8 cellular contexts compared by ENCODE assay signal in genomic region chr19:17719730-17720486, GRCh38. TPM values are rescaled to one million over a fixed set of nuclear protein-coding genes. Genes with fewer than 3 reads are reported as not detected.
DNase-seq lines count a peak whose midpoint lies in the region; ATAC-seq and TF ChIP-seq lines count a peak whose summit lies in the region.

No MANE protein-coding gene starts in this region.

- H3K36me3 Mint-ChIP-seq in WTC11: peaks cover 15% of the 10 kb centered on the region
- peaks cover 58% of the 10 kb centered on the region for H3K36me3 Mint-ChIP-seq in dendritic cell treated with granulocyte-macrophage colony-stimulating factor and Interleukin-4, amounts not matched to agents 40 ng/mL and 50 ng/mL, for 4 days (ENCODE audit: low read depth)
- peaks cover 0 to 7% (median 0%) of the 10 kb centered on the region in 5 donors for H3K36me3 Mint-ChIP-seq in naive thymus-derived CD4-positive, alpha-beta T cell

- H3K27ac Mint-ChIP-seq in WTC11: peak overlapping the region; percentile 90
- peak overlapping the region; percentile 83 for H3K27ac Mint-ChIP-seq in dendritic cell treated with granulocyte-macrophage colony-stimulating factor and Interleukin-4, amounts not matched to agents 40 ng/mL and 50 ng/mL, for 4 days
- peak overlapping the region; percentile 54 to 96 (median 79) for H3K27ac Mint-ChIP-seq in naive thymus-derived CD4-positive, alpha-beta T cell

- DNase-seq in WTC11 (ENCODE audit: low spot score) (no peak), transverse colon (peak; percentile 65), GM20000 (ENCODE audit: low spot score) (no peak), pons (ENCODE audit: low spot score) (no peak)
- DNase-seq in naive thymus-derived CD4-positive, alpha-beta T cell: peak in 3 of 9 donors; percentile 11 to 45 (median 39)

- no peaks in the 10 kb centered on the region for H3K9me3 Mint-ChIP-seq in WTC11
- H3K9me3 Mint-ChIP-seq in dendritic cell treated with granulocyte-macrophage colony-stimulating factor and Interleukin-4, amounts not matched to agents 40 ng/mL and 50 ng/mL, for 4 days: no peaks in the 10 kb centered on the region
- H3K9me3 Mint-ChIP-seq in naive thymus-derived CD4-positive, alpha-beta T cell: no peaks in the 10 kb centered on the region

- WGBS in transverse colon (ENCODE audit: low coverage in 1 of 2), 2 donors: 4 to 20% methylated on average over 1 to 21 of the region's 39 CpGs

- peaks cover 27% of the 10 kb centered on the region for H3K4me1 Mint-ChIP-seq in WTC11
- peaks cover 85% of the 10 kb centered on the region for H3K4me1 Mint-ChIP-seq in dendritic cell treated with granulocyte-macrophage colony-stimulating factor and Interleukin-4, amounts not matched to agents 40 ng/mL and 50 ng/mL, for 4 days (ENCODE audit: low read depth)
- peaks cover 33 to 43% (median 39%) of the 10 kb centered on the region in 7 donors for H3K4me1 Mint-ChIP-seq in naive thymus-derived CD4-positive, alpha-beta T cell

- TF ChIP-seq CTCF in WTC11 (IDR thresholded peaks at IDR 0.05) (no peak), transverse colon (IDR thresholded peaks at IDR 0.05) (no peak), GM20000 (IDR thresholded peaks at IDR 0.05; ENCODE audit: extremely low read depth, missing control alignments) (no peak)

- H3K27me3 ChIP-seq in naive thymus-derived CD4-positive, alpha-beta T cell (ENCODE audit: control insufficient read depth in 2 of 2, insufficient read depth in 2 of 2, low read length in 2 of 2): no peaks in the 10 kb centered on the region
- no peaks in the 10 kb centered on the region for H3K27me3 ChIP-seq in transverse colon

- TF ChIP-seq EP300 in transverse colon (IDR thresholded peaks at IDR 0.05; ENCODE audit: low read depth): no peak

- peaks cover 0 to 22% (median 4%) of the 10 kb centered on the region in 3 experiments for H3K36me3 ChIP-seq in naive thymus-derived CD4-positive, alpha-beta T cell (ENCODE audit: control insufficient read depth in 2 of 3, insufficient read depth in 3 of 3, low read length in 3 of 3)
- peaks cover 0 to 7% (median 0%) of the 10 kb centered on the region in 4 donors for H3K36me3 ChIP-seq in transverse colon

- peaks cover 19 to 24% of the 10 kb centered on the region in 2 donors for H3K4me1 ChIP-seq in naive thymus-derived CD4-positive, alpha-beta T cell (ENCODE audit: control insufficient read depth in 2 of 2, insufficient read depth in 2 of 2, low read length in 2 of 2)
- peaks cover 19 to 46% (median 38%) of the 10 kb centered on the region in 4 donors for H3K4me1 ChIP-seq in transverse colon

- peak; percentile 8 for ATAC-seq in GM18502 (IDR thresholded peaks at IDR 0.05; ENCODE audit: poor library complexity, unreplicated experiment)
- peak; percentile 12 for ATAC-seq in HG03039 (IDR thresholded peaks at IDR 0.05; ENCODE audit: unreplicated experiment)
- peak; percentile 12 for ATAC-seq in WTC11
- peak; percentile 46 for ATAC-seq in naive thymus-derived CD4-positive, alpha-beta T cell

- peak overlapping the region; percentile 76 for H3K27ac ChIP-seq in naive thymus-derived CD4-positive, alpha-beta T cell (ENCODE audit: low read depth, low read length)
- H3K27ac ChIP-seq in transverse colon: peak overlapping the region; percentile 72 to 86 (median 82)

- CTCF ChIA-PET in WTC11 (lab: Charles Lee): interaction anchor here (0.5 to 3.3 kb wide), 8 partner anchors 13 to 295 kb away, joined by 3 to 17 read pairs (median 5); partner anchors contain the start of gene RPL18A
- CTCF ChIA-PET in naive thymus-derived CD4-positive, alpha-beta T cell (lab: Charles Lee): interaction anchor here (0.5 to 1.2 kb wide), 6 partner anchors 15 to 1678 kb away, joined by 3 to 4 read pairs (median 3); partner anchors contain the start of gene FCHO1

- H3K27me3 Mint-ChIP-seq in WTC11 (ENCODE audit: low read depth): no peaks in the 10 kb centered on the region
- H3K27me3 Mint-ChIP-seq in dendritic cell treated with granulocyte-macrophage colony-stimulating factor and Interleukin-4, amounts not matched to agents 40 ng/mL and 50 ng/mL, for 4 days: no peaks in the 10 kb centered on the region
- H3K27me3 Mint-ChIP-seq in naive thymus-derived CD4-positive, alpha-beta T cell: peaks cover 0 to 2% (median 0%) of the 10 kb centered on the region in 5 donors

- intact Hi-C loops in dendritic cell treated with granulocyte-macrophage colony-stimulating factor and Interleukin-4, amounts not matched to agents 40 ng/mL and 50 ng/mL, for 4 days (cut with micrococcal nuclease): loop anchor here (2.0 to 5.0 kb wide), 3 partner anchors 15 to 47 kb away; partner anchors contain the start of gene FCHO1
- intact Hi-C loops in naive thymus-derived CD4-positive, alpha-beta T cell (cut with micrococcal nuclease): loop anchor here (1.0 to 5.0 kb wide), 6 partner anchors 27 to 165 kb away; partner anchors contain the start of genes FCHO1 (in 2 of the 2), COLGALT1 (in 1 of the 2), RPL18A (in 1 of the 2) and UNC13A (in 1 of the 2)
- intact Hi-C loops in transverse colon (cut with DNase I; ENCODE audit: low total_unique reads): no loop called here

- no peak for TF ChIP-seq POLR2A in transverse colon (IDR thresholded peaks at IDR 0.05)

- peak overlapping the region; percentile 83 for H3K4me3 Mint-ChIP-seq in WTC11
- peak overlapping the region; percentile 96 for H3K4me3 Mint-ChIP-seq in dendritic cell treated with granulocyte-macrophage colony-stimulating factor and Interleukin-4, amounts not matched to agents 40 ng/mL and 50 ng/mL, for 4 days
- H3K4me3 Mint-ChIP-seq in naive thymus-derived CD4-positive, alpha-beta T cell: peak overlapping the region; percentile 84 to 93 (median 88)

- H3K4me3 ChIP-seq in naive thymus-derived CD4-positive, alpha-beta T cell (ENCODE audit: low read length): peak overlapping the region; percentile 71
- peak overlapping the region; percentile 75 to 97 (median 87) for H3K4me3 ChIP-seq in transverse colon

- in situ Hi-C loops in transverse colon (cut with MboI; ENCODE audit: low pct_ligation_motif_present in 1 of 4, low pct_unique_long_range_greater_than_20kb in 1 of 4, low sequenced_read_pairs in 3 of 4): loop anchor here in 1 of 4 donors (25.0 kb wide), 1 partner anchor 142 kb away; the partner anchor contains the start of genes RPL18A and SLC5A5

- no peaks in the 10 kb centered on the region for H3K9me3 ChIP-seq in naive thymus-derived CD4-positive, alpha-beta T cell (ENCODE audit: control insufficient read depth in 2 of 3, low read length in 3 of 3)
- no peaks in the 10 kb centered on the region for H3K9me3 ChIP-seq in transverse colon

- POLR2A ChIA-PET in WTC11 (lab: Charles Lee): interaction anchor here (0.9 to 1.3 kb wide), 2 partner anchors 22 to 31 kb away, joined by 4 read pairs; no protein-coding TSS in a partner anchor
- POLR2A ChIA-PET in naive thymus-derived CD4-positive, alpha-beta T cell (lab: Charles Lee): interaction anchor here (0.7 to 2.2 kb wide), 12 partner anchors 9 to 139 kb away, joined by 3 to 13 read pairs (median 6); partner anchors contain the start of genes FCHO1, JAK3 and RPL18A

TF ChIP-seq in WTC11, 78 proteins besides CTCF, POLR2A, EP300 and RAD21 (continues in another document):
- no peak for TF ChIP-seq ZNF423 (CRISPR knock-in tag; IDR thresholded peaks at IDR 0.05)
- no peak for TF ChIP-seq STAT6 (CRISPR knock-in tag; conservative IDR thresholded peaks at IDR 0.05; ENCODE audit: low read depth)
- TF ChIP-seq MYBL2 (CRISPR knock-in tag; IDR thresholded peaks at IDR 0.05): 0 out of 2 replicates have a peak, but pooled peaks have one; percentile 8
- TF ChIP-seq GRHL2 (CRISPR knock-in tag; IDR thresholded peaks at IDR 0.05; ENCODE audit: insufficient replicate concordance, severe bottlenecking): no peak
- no peak for TF ChIP-seq IRF2 (CRISPR knock-in tag; IDR thresholded peaks at IDR 0.05; ENCODE audit: borderline replicate concordance, low read depth)
- TF ChIP-seq RELA (CRISPR knock-in tag; IDR thresholded peaks at IDR 0.05; ENCODE audit: borderline replicate concordance): 0 out of 2 replicates have a peak, but pooled peaks have one; percentile 23
- no peak for TF ChIP-seq ZNF219 (CRISPR knock-in tag; IDR thresholded peaks at IDR 0.05; ENCODE audit: borderline replicate concordance)
- TF ChIP-seq GABPB1 (CRISPR knock-in tag; IDR thresholded peaks at IDR 0.05): no peak

RNA-seq across cellular contexts. Expression of gene MAP1S, which starts 0.6 kb away (rescaled TPM):
- total RNA-seq in WTC11 (2021) (115 to 124 TPM (median 120 TPM) in 3 replicates), transverse colon (100 to 1,000 TPM in 2 of 4 donors, 10 to 100 TPM in 2; 30.2 to 159 (median 68.0) TPM)
- 10 to 100 TPM; 28.6 to 73.8 (median 52.5) TPM for total RNA-seq in naive thymus-derived CD4-positive, alpha-beta T cell
- polyA plus RNA-seq in naive thymus-derived CD4-positive, alpha-beta T cell: 10 to 100 TPM; 21.9 to 48.4 TPM

RNA-seq across cellular contexts. Expression of gene FCHO1, which starts 31.4 kb away (rescaled TPM):
- total RNA-seq in WTC11 (2021) (22.8 to 26.8 TPM (median 25.1 TPM) in 3 replicates), transverse colon (10 to 100 TPM in 1 of 4 donors, 1 to 10 TPM in 2, under 1 TPM in 1; 0.60 to 26.9 (median 3.8) TPM)
- 100 to 1,000 TPM in 2 of 5 experiments, 10 to 100 TPM in 3; 73.2 to 107 (median 87.7) TPM for total RNA-seq in naive thymus-derived CD4-positive, alpha-beta T cell
- 10 to 100 TPM; 14.7 to 43.4 TPM for polyA plus RNA-seq in naive thymus-derived CD4-positive, alpha-beta T cell

RNA-seq across cellular contexts. Expression of gene UNC13A, which starts 31.8 kb away (rescaled TPM):
- total RNA-seq in WTC11 (2021): 40.7 to 42.9 TPM (median 41.1 TPM) in 3 replicates
- total RNA-seq in naive thymus-derived CD4-positive, alpha-beta T cell: under 1 TPM in 4 of 5 experiments, not detected in 1; 0.03 to 0.30 (median 0.11) TPM
- polyA plus RNA-seq in naive thymus-derived CD4-positive, alpha-beta T cell: under 1 TPM; 0.02 to 0.04 TPM
- 1 to 10 TPM in 1 of 4 donors, under 1 TPM in 3; under 0.01 to 1.9 (median 0.30) TPM for total RNA-seq in transverse colon

Comparison
In these comparisons a context has a peak if more than half of its experiments do, and no peak if none do; other contexts are left out.
1. RNA of gene UNC13A, which starts 31.8 kb away (total RNA-seq): 40.7 to 42.9 TPM in WTC11; under 0.01 to 1.9 TPM in transverse colon and 0.03 to 0.30 TPM in naive thymus-derived CD4-positive, alpha-beta T cell; every median in the first group is over 10 times any median in the second.
2. Peak in every context shown above with its lines, with median percentiles within 50 percentile points of each other: ATAC-seq, H3K27ac Mint-ChIP-seq and H3K4me3 Mint-ChIP-seq.